ENCODE assay signal across 8 cellular contexts in the genomic region with DNA sequence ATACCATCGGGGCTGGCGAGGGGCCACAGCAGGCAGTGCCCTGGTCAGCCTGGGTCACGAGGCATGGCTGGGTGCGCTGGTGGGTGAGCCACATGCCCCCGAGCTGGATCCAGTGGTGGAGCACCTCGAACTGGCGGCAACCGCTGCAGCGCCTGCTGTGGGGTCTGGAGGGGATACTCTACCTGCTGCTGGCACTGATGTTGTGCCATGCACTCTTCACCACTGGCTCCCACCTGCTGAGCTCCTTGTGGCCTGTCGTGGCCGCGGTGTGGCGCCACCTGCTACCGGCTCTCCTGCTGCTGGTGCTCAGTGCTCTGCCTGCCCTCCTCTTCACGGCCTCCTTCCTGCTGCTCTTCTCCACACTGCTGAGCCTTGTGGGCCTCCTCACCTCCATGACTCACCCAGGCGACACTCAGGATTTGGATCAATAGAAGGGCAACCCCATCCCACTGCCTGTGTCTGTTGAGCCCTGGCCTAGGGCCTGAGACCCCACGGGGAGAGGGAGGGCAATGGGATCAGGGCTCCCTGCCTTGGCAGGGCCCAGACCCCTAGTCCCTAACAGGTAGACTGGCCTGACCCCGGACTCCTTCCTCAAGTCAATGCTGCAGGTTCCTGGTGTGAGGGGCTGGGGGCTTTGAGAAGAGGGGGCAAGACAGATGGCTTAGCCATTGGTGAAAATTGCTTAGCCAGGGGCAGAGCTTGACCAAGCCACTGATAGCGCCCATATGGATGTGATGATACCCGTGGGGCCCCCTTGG.
DNase-seq lines count a peak whose midpoint lies in the region; ATAC-seq lines count a peak whose summit lies in the region.
"Had no signal": no experiment of that assay in that cellular context is flagged by ENCODE, and none has a peak within 500 bp of the region (broad histone marks: within the 10 kb centered on the region; RNA-seq: fewer than 3 reads in every experiment).

No MANE protein-coding gene starts in this region.

- ATAC-seq in stimulated activated naive CD8-positive, alpha-beta T cell treated with anti-CD3 and anti-CD28 coated beads, Interleukin-15, amount 100 ng/mL, for 72 hours: peak; percentile 48
- ATAC-seq: left colon had no signal

- peaks cover 5% of the 10 kb centered on the region for H3K9me3 Mint-ChIP-seq in activated naive CD4-positive, alpha-beta T cell treated with anti-CD3 and anti-CD28 coated beads, Interleukin-2, amount 10 ng/mL, durations not matched to agents 7 days and 5 days
- peaks cover 8 to 9% of the 10 kb centered on the region in 2 donors for H3K9me3 Mint-ChIP-seq in stimulated activated naive CD8-positive, alpha-beta T cell treated with anti-CD3 and anti-CD28 coated beads, Interleukin-15, amount 100 ng/mL, for 72 hours

- CTCF ChIA-PET in activated naive CD4-positive, alpha-beta T cell treated with anti-CD3 and anti-CD28 coated beads, Interleukin-2, amount 10 ng/mL, durations not matched to agents 7 days and 5 days (lab: Charles Lee): interaction anchor here (0.9 to 1.5 kb wide), 3 partner anchors 8 to 184 kb away, joined by 3 to 5 read pairs (median 3); no protein-coding TSS in a partner anchor

- H3K4me1 Mint-ChIP-seq in activated naive CD4-positive, alpha-beta T cell treated with anti-CD3 and anti-CD28 coated beads, Interleukin-2, amount 10 ng/mL, durations not matched to agents 7 days and 5 days: peaks cover 13% of the 10 kb centered on the region
- peaks cover 21% of the 10 kb centered on the region for H3K4me1 Mint-ChIP-seq in stimulated activated naive CD8-positive, alpha-beta T cell treated with anti-CD3 and anti-CD28 coated beads, Interleukin-15, amount 100 ng/mL, for 72 hours

- H3K36me3 Mint-ChIP-seq in activated naive CD4-positive, alpha-beta T cell treated with anti-CD3 and anti-CD28 coated beads, Interleukin-2, amount 10 ng/mL, durations not matched to agents 7 days and 5 days: no peaks in the 10 kb centered on the region

- peak; percentile 40 for DNase-seq in activated naive CD4-positive, alpha-beta T cell treated with anti-CD3 and anti-CD28 coated beads, Interleukin-2, amount 10 ng/mL, durations not matched to agents 7 days and 5 days
- no peak for DNase-seq in activated naive CD4-positive, alpha-beta T cell treated with anti-CD3 and anti-CD28 coated beads, Interleukin-2, amount 50 U/mL, for 16 hours
- DNase-seq in activated CD8-positive, alpha-beta memory T cell treated with anti-CD3 and anti-CD28 coated beads, Interleukin-2, amount 50 U/mL, for 48 hours: peak; percentile 53
- no peak for DNase-seq in stimulated activated naive CD8-positive, alpha-beta T cell treated with anti-CD3 and anti-CD28 coated beads, Interleukin-15, amount 100 ng/mL, for 72 hours
- no peak for DNase-seq in SIG-M5 (lab: John Stamatoyannopoulos, UW)
- DNase-seq in NCI-H774 (lab: John Stamatoyannopoulos, UW): no peak
- DNase-seq: left colon, NCI-H446 had no signal

- peaks cover 88% of the 10 kb centered on the region for H3K27me3 Mint-ChIP-seq in activated naive CD4-positive, alpha-beta T cell treated with anti-CD3 and anti-CD28 coated beads, Interleukin-2, amount 10 ng/mL, durations not matched to agents 7 days and 5 days
- peaks cover 64% of the 10 kb centered on the region for H3K27me3 Mint-ChIP-seq in stimulated activated naive CD8-positive, alpha-beta T cell treated with anti-CD3 and anti-CD28 coated beads, Interleukin-15, amount 100 ng/mL, for 72 hours

- H3K27ac Mint-ChIP-seq in activated naive CD4-positive, alpha-beta T cell treated with anti-CD3 and anti-CD28 coated beads, Interleukin-2, amount 10 ng/mL, durations not matched to agents 7 days and 5 days: no peak overlapping the region
- no peak overlapping the region for H3K27ac Mint-ChIP-seq in stimulated activated naive CD8-positive, alpha-beta T cell treated with anti-CD3 and anti-CD28 coated beads, Interleukin-15, amount 100 ng/mL, for 72 hours

- no peak overlapping the region for H3K4me3 Mint-ChIP-seq in activated naive CD4-positive, alpha-beta T cell treated with anti-CD3 and anti-CD28 coated beads, Interleukin-2, amount 10 ng/mL, durations not matched to agents 7 days and 5 days
- H3K4me3 Mint-ChIP-seq in stimulated activated naive CD8-positive, alpha-beta T cell treated with anti-CD3 and anti-CD28 coated beads, Interleukin-15, amount 100 ng/mL, for 72 hours: no peak overlapping the region

Comparison
In these comparisons a context has a peak if more than half of its experiments do, and no peak if none do; other contexts are left out.
1. DNase-seq: peak in activated naive CD4-positive, alpha-beta T cell treated with anti-CD3 and anti-CD28 coated beads, Interleukin-2, amount 10 ng/mL, durations not matched to agents 7 days and 5 days (single experiment) and activated CD8-positive, alpha-beta memory T cell treated with anti-CD3 and anti-CD28 coated beads, Interleukin-2, amount 50 U/mL, for 48 hours (single experiment); none in activated naive CD4-positive, alpha-beta T cell treated with anti-CD3 and anti-CD28 coated beads, Interleukin-2, amount 50 U/mL, for 16 hours (single experiment), stimulated activated naive CD8-positive, alpha-beta T cell treated with anti-CD3 and anti-CD28 coated beads, Interleukin-15, amount 100 ng/mL, for 72 hours (0 of 2), SIG-M5 (single experiment) and NCI-H774 (single experiment).